8 cellular contexts compared by ENCODE assay signal in the genomic region with DNA sequence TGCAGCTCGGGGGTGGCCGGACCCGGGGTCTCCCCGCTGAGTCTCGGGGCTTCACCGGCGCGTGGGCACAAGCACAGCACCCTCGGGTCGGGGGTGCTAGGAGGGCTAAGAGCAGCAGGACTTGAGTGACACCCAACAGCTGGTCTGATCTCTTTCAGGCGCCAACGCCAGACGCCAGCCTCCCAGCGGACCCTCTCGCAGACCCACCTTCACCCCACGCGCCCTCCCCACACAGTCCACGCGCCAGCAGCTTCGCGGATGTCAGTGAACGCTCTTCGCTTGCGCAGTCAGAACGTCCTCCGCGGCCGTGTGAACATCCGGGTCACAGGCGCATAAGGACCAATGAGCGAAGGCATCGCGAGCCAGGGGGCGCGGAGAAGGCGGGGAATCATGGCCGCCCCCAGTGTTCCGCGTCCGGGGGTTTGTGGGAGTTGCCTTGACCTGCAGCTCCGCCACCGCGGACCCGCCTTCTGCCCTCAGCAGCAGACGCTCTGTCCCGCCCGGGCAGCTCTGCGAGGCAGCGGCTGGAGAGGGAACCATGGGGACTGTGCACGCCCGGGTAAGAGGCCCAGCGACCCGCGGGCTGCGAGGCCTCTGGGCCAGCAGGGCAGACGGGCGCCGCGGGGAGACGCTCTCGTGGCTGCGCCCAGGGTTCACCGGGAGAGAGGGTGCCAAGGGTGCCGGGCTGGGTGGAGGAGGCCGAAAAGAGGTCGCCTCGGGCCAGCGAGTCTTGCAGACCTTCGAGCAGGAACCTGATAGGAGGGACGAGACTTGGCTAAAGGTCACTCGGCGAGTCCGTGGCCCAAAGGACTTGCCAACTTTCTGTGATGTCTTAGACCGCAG. TPM values are rescaled to one million over a fixed set of nuclear protein-coding genes. Genes with fewer than 3 reads are reported as not detected.
DNase-seq lines count a peak whose midpoint lies in the region; ATAC-seq and TF ChIP-seq lines count a peak whose summit lies in the region.

A gene (plus strand): TSS at position 403 of the 843 bp plus-strand sequence. CDS start 136 bp downstream, at position 539.

- no peaks in the 10 kb centered on the region for H3K36me3 Mint-ChIP-seq in WTC11

- H3K79me2 ChIP-seq in ACC112 (ENCODE audit: control insufficient read depth, insufficient read depth, low read length, unreplicated experiment) = peaks cover 33% of the 10 kb centered on the region

- H3K4me3 Mint-ChIP-seq in WTC11 = peak within 1 kb of the TSS; percentile 95

- no peaks in the 10 kb centered on the region for H3K27me3 ChIP-seq in ACC112 (ENCODE audit: insufficient read depth, low read length)

- POLR2A ChIA-PET in WTC11 (lab: Charles Lee) = interaction anchor here (0.9 kb wide), 1 partner anchor 31 kb away, joined by 3 read pairs; a partner anchor contains a TSS

- no peak for TF ChIP-seq CTCF in WTC11 (IDR thresholded peaks at IDR 0.05)
- TF ChIP-seq CTCF in cardiac fibroblast (IDR thresholded peaks at IDR 0.05; ENCODE audit: low read depth, low read length) = no peak

- H3K27ac Mint-ChIP-seq in WTC11 = peak within 1 kb of the TSS; percentile 89

- peak within 1 kb of the TSS; percentile 41 for H3K27ac ChIP-seq in ACC112 (ENCODE audit: low read depth, low read length)

- ATAC-seq in GM18861 (IDR thresholded peaks at IDR 0.05; ENCODE audit: unreplicated experiment) = peak; percentile 81
- peak; percentile 82 for ATAC-seq in HG03103 (IDR thresholded peaks at IDR 0.05; ENCODE audit: low read depth, unreplicated experiment)
- peak; percentile 88 for ATAC-seq in WTC11

- H2AFZ ChIP-seq in ACC112 (ENCODE audit: low read length, unreplicated experiment) = peak within 1 kb of the TSS; percentile 83

- no peaks in the 10 kb centered on the region for H3K9me3 Mint-ChIP-seq in WTC11

- peaks cover 29% of the 10 kb centered on the region for H3K4me1 Mint-ChIP-seq in WTC11

- H3K4me3 ChIP-seq in ACC112 (ENCODE audit: low read depth, low read length) (peak within 1 kb of the TSS; percentile 95), cardiac fibroblast (replicated peaks in 1 of 2; ENCODE audit: low read depth in 2 of 2, low read length in 2 of 2) (peak within 1 kb of the TSS; percentile 66 to 90)

- DNase-seq in NCI-H2196 treated with DMSO at 0.1 percent for 48 hours (lab: John Stamatoyannopoulos, UW; ENCODE audit: unreplicated experiment) = peak; percentile 72
- peak; percentile 91 for DNase-seq in WTC11 (ENCODE audit: low spot score)
- DNase-seq in cardiac fibroblast (ENCODE audit: low read depth in 2 of 2) = peak; percentile 92 to 93
- peak; percentile 97 for DNase-seq in iPS-NIHi7 (ENCODE audit: extremely low spot score)
- peak; percentile 63 for DNase-seq in smooth muscle cell of the brain vasculature (ENCODE audit: low read depth, low spot score)

- no peaks in the 10 kb centered on the region for H3K27me3 Mint-ChIP-seq in WTC11 (ENCODE audit: low read depth)

- H3K4me1 ChIP-seq in ACC112 (ENCODE audit: control insufficient read depth, insufficient read depth, low read length, unreplicated experiment) = peaks cover 21% of the 10 kb centered on the region

- H3K36me3 ChIP-seq in ACC112 (ENCODE audit: insufficient read depth, low read length) = no peaks in the 10 kb centered on the region

- CTCF ChIA-PET in WTC11 (lab: Charles Lee) = interaction anchor here (1.0 to 2.0 kb wide), 5 partner anchors 9 to 672 kb away, joined by 3 to 15 read pairs (median 5); no protein-coding TSS in a partner anchor

TF ChIP-seq in WTC11, 78 proteins besides CTCF, POLR2A, EP300 and RAD21 (continues in another document):
- TF ChIP-seq SMAD4 (CRISPR knock-in tag; IDR thresholded peaks at IDR 0.05) = no peak
- TF ChIP-seq TP53 (CRISPR knock-in tag; IDR thresholded peaks at IDR 0.05) = peak; percentile 55; the same call in 1 of the 2 replicates
- no peak for TF ChIP-seq MXD4 (CRISPR knock-in tag; IDR thresholded peaks at IDR 0.05; ENCODE audit: borderline replicate concordance)
- TF ChIP-seq NFYB (CRISPR knock-in tag; conservative IDR thresholded peaks at IDR 0.05; ENCODE audit: low read depth) = peak; percentile 79
- TF ChIP-seq, protein P1, sequence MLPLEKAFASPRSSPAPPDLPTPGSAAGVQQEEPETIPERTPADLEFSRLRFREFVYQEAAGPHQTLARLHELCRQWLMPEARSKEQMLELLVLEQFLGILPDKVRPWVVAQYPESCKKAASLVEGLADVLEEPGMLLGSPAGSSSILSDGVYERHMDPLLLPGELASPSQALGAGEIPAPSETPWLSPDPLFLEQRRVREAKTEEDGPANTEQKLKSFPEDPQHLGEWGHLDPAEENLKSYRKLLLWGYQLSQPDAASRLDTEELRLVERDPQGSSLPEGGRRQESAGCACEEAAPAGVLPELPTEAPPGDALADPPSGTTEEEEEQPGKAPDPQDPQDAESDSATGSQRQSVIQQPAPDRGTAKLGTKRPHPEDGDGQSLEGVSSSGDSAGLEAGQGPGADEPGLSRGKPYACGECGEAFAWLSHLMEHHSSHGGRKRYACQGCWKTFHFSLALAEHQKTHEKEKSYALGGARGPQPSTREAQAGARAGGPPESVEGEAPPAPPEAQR (CRISPR knock-in tag; IDR thresholded peaks at IDR 0.05) = no peak
- TF ChIP-seq EMX1 (CRISPR knock-in tag; IDR thresholded peaks at IDR 0.05) = no peak
- TF ChIP-seq CBFB (CRISPR knock-in tag; IDR thresholded peaks at IDR 0.05; ENCODE audit: low read depth) = peak; percentile 90; the same call in 1 of the 2 replicates
- TF ChIP-seq, protein P2, sequence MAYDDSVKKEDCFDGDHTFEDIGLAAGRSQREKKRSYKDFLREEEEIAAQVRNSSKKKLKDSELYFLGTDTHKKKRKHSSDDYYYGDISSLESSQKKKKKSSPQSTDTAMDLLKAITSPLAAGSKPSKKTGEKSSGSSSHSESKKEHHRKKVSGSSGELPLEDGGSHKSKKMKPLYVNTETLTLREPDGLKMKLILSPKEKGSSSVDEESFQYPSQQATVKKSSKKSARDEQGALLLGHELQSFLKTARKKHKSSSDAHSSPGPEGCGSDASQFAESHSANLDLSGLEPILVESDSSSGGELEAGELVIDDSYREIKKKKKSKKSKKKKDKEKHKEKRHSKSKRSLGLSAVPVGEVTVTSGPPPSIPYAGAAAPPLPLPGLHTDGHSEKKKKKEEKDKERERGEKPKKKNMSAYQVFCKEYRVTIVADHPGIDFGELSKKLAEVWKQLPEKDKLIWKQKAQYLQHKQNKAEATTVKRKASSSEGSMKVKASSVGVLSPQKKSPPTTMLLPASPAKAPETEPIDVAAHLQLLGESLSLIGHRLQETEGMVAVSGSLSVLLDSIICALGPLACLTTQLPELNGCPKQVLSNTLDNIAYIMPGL (CRISPR knock-in tag; IDR thresholded peaks at IDR 0.05) = no peak; the same call in 1 of the 2 replicates
- no peak for TF ChIP-seq ELF4 (CRISPR knock-in tag; IDR thresholded peaks at IDR 0.05; ENCODE audit: low read depth)
- TF ChIP-seq, protein P3, sequence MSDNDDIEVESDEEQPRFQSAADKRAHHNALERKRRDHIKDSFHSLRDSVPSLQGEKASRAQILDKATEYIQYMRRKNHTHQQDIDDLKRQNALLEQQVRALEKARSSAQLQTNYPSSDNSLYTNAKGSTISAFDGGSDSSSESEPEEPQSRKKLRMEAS (CRISPR knock-in tag; IDR thresholded peaks at IDR 0.05) = peak; percentile 93
- TF ChIP-seq, protein P4, sequence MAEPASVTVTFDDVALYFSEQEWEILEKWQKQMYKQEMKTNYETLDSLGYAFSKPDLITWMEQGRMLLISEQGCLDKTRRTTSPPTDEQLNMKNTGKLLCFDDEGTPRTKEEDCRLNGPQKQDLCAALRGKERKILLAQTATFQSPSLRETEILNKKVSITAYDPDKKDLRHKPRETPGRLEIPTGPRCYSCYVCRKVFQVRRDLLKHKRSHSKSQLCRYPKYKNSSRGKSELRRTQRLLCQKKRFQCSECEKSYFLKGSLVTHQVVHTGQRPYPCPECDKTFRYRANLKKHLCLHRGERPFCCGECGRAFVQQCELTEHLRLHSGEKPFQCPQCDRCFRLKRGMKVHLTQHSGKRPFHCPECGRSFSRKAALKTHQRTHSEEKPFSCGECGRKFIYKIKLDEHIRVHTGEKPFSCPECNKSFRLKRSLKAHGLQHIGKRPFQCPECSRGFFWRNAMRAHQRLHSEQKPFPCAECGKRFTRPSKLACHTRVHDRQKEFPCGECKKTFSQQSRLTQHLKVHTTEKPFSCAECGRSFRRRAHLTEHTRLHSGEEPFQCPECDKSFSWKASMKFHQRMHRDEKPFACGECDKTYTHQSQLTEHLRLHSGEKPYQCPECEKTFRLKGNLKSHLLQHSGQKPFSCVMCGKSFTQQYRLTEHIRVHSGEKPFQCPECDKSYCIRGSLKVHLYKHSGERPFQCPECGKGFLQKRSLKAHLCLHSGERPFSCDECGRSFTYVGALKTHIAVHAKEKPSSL (CRISPR knock-in tag; conservative IDR thresholded peaks at IDR 0.05) = no peak
- no peak; the same call in 1 of the 2 replicates for TF ChIP-seq SMAD3 (CRISPR knock-in tag; IDR thresholded peaks at IDR 0.05; ENCODE audit: borderline replicate concordance)
- TF ChIP-seq NFE2L1 (CRISPR knock-in tag; IDR thresholded peaks at IDR 0.05) = peak; percentile 83
- TF ChIP-seq, protein P5, sequence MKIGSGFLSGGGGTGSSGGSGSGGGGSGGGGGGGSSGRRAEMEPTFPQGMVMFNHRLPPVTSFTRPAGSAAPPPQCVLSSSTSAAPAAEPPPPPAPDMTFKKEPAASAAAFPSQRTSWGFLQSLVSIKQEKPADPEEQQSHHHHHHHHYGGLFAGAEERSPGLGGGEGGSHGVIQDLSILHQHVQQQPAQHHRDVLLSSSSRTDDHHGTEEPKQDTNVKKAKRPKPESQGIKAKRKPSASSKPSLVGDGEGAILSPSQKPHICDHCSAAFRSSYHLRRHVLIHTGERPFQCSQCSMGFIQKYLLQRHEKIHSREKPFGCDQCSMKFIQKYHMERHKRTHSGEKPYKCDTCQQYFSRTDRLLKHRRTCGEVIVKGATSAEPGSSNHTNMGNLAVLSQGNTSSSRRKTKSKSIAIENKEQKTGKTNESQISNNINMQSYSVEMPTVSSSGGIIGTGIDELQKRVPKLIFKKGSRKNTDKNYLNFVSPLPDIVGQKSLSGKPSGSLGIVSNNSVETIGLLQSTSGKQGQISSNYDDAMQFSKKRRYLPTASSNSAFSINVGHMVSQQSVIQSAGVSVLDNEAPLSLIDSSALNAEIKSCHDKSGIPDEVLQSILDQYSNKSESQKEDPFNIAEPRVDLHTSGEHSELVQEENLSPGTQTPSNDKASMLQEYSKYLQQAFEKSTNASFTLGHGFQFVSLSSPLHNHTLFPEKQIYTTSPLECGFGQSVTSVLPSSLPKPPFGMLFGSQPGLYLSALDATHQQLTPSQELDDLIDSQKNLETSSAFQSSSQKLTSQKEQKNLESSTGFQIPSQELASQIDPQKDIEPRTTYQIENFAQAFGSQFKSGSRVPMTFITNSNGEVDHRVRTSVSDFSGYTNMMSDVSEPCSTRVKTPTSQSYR (CRISPR knock-in tag; IDR thresholded peaks at IDR 0.05) = no peak
- no peak; the same call in 1 of the 2 replicates for TF ChIP-seq ETV6 (CRISPR knock-in tag; IDR thresholded peaks at IDR 0.05)
- no peak for TF ChIP-seq PRRX2 (CRISPR knock-in tag; IDR thresholded peaks at IDR 0.05)
- TF ChIP-seq SP1 (CRISPR knock-in tag; conservative IDR thresholded peaks at IDR 0.05) = peak; percentile 94
- TF ChIP-seq ZBTB21 (CRISPR knock-in tag; IDR thresholded peaks at IDR 0.05; ENCODE audit: borderline replicate concordance) = peak; percentile 90

RNA-seq across cellular contexts. Expression of the gene that starts here (rescaled TPM):
- 59.3 to 72.1 TPM (median 62.1 TPM) in 3 replicates for total RNA-seq in WTC11 (2021)

Comparison
In these comparisons a context has a peak if more than half of its experiments do, and no peak if none do; other contexts are left out.
1. Peak in every context shown above with its lines: DNase-seq, ATAC-seq, H3K4me3 ChIP-seq and H3K27ac ChIP-seq.